ENCODE assay signal across 8 cellular contexts in genomic region chr21:32569261-32570230, GRCh38. TPM values are rescaled to one million over a fixed set of nuclear protein-coding genes. Genes with fewer than 3 reads are reported as not detected.
DNase-seq lines count a peak whose midpoint lies in the region; ATAC-seq, FAIRE-seq and TF ChIP-seq lines count a peak whose summit lies in the region.

No MANE protein-coding gene starts in this region.

- CTCF ChIA-PET in endothelial cell of umbilical vein (lab: Charles Lee), result interaction anchor here (0.6 to 5.7 kb wide), 35 partner anchors 9 to 198 kb away, joined by 3 to 70 read pairs (median 4); partner anchors contain the start of gene URB1

- TF ChIP-seq POLR2A in endothelial cell of umbilical vein (IDR thresholded peaks at IDR 0.05; ENCODE audit: low read depth, low read length), result peak; percentile 66

- peaks cover 12% of the 10 kb centered on the region for H3K27me3 Mint-ChIP-seq in CD4-positive, CD25-positive, alpha-beta regulatory T cell

- FAIRE-seq in endothelial cell of umbilical vein (lab: Jason Lieb, UNC), result peak; percentile 75

- peaks cover 11% of the 10 kb centered on the region for H3K4me1 ChIP-seq in CD4-positive, CD25-positive, alpha-beta regulatory T cell (ENCODE audit: control insufficient read depth, insufficient read depth, low read length, poor library complexity, severe bottlenecking)
- H3K4me1 ChIP-seq in endothelial cell of umbilical vein (ENCODE audit: control insufficient read depth, extremely low read depth, insufficient read depth, low read length) (peaks cover 11% of the 10 kb centered on the region), mesodermal cell (ENCODE audit: control insufficient read depth, insufficient read depth, low read length, poor library complexity, severe bottlenecking) (no peaks in the 10 kb centered on the region)

- H3K4me1 Mint-ChIP-seq in CD4-positive, CD25-positive, alpha-beta regulatory T cell, result peaks cover 5 to 20% (median 7%) of the 10 kb centered on the region in 4 donors

- H3K9me1 ChIP-seq in endothelial cell of umbilical vein (replicated peaks; ENCODE audit: control insufficient read depth, extremely low read depth, insufficient read depth, low read length), result no peaks in the 10 kb centered on the region

- peak; percentile 85 to 93 for ATAC-seq in CD4-positive, CD25-positive, alpha-beta regulatory T cell (ENCODE audit: low read depth in 2 of 2)
- ATAC-seq in GM19455 (IDR thresholded peaks at IDR 0.05; ENCODE audit: unreplicated experiment), result peak; percentile 70

- peak overlapping the region; percentile 86 to 95 (median 91) for H3K4me3 Mint-ChIP-seq in CD4-positive, CD25-positive, alpha-beta regulatory T cell

- peak overlapping the region; percentile 70 for H3K4me2 ChIP-seq in endothelial cell of umbilical vein (ENCODE audit: insufficient read depth, low read length)

- H3K9me3 ChIP-seq in CD4-positive, CD25-positive, alpha-beta regulatory T cell (ENCODE audit: control insufficient read depth in 2 of 2, low read length in 2 of 2), result peaks cover 3 to 8% of the 10 kb centered on the region in 2 experiments
- H3K9me3 ChIP-seq in endothelial cell of umbilical vein (replicated peaks; ENCODE audit: control insufficient read depth, insufficient read depth, low read length) (peaks cover 2% of the 10 kb centered on the region), mesodermal cell (ENCODE audit: control insufficient read depth, low read length) (no peaks in the 10 kb centered on the region)

- peak overlapping the region; percentile 44 for H3K27ac ChIP-seq in CD4-positive, CD25-positive, alpha-beta regulatory T cell (ENCODE audit: insufficient read depth, low read length, poor library complexity, severe bottlenecking)
- peak overlapping the region; percentile 79 for H3K27ac ChIP-seq in endothelial cell of umbilical vein (ENCODE audit: insufficient read depth, low read depth, low read length)
- H3K27ac ChIP-seq in mesodermal cell (ENCODE audit: low read depth, low read length, severe bottlenecking), result no peak overlapping the region

- peaks cover 4% of the 10 kb centered on the region for H3K36me3 Mint-ChIP-seq in CD4-positive, CD25-positive, alpha-beta regulatory T cell

- intact Hi-C loops in endothelial cell of umbilical vein (cut with micrococcal nuclease), result loop anchor here (1.0 to 5.0 kb wide), 8 partner anchors 25 to 227 kb away; no protein-coding TSS in a partner anchor

- H3K4me3 ChIP-seq in CD4-positive, CD25-positive, alpha-beta regulatory T cell (ENCODE audit: low read depth, low read length), result peak overlapping the region; percentile 68
- H3K4me3 ChIP-seq in endothelial cell of umbilical vein (replicated peaks in 1 of 3; ENCODE audit: insufficient read depth in 1 of 3, low read depth in 1 of 3, low read length in 3 of 3), result peak overlapping the region; percentile 38 to 71 (median 62)
- H3K4me3 ChIP-seq in mesodermal cell (ENCODE audit: extremely low read depth, insufficient read depth, low read length, poor library complexity, severe bottlenecking), result peak overlapping the region; percentile 45

- POLR2A ChIA-PET in endothelial cell of umbilical vein (lab: Charles Lee), result interaction anchor here (0.6 to 1.3 kb wide), 2 partner anchors 31 to 48 kb away, joined by 3 to 8 read pairs; no protein-coding TSS in a partner anchor

- 8 to 9% methylated on average over 56 to 58 of the region's 61 CpGs for WGBS in mesodermal cell (ENCODE audit: insufficient coverage in 2 of 2), 2 experiments

- peaks cover 4% of the 10 kb centered on the region for H3K27me3 ChIP-seq in CD4-positive, CD25-positive, alpha-beta regulatory T cell (ENCODE audit: control insufficient read depth, insufficient read depth, low read length)
- H3K27me3 ChIP-seq in endothelial cell of umbilical vein (ENCODE audit: control insufficient read depth in 2 of 2, insufficient read depth in 2 of 2, low read length in 2 of 2), result no peaks in the 10 kb centered on the region

- peak; percentile 61 to 88 (median 77) for DNase-seq in CD4-positive, CD25-positive, alpha-beta regulatory T cell
- DNase-seq in HT1080 (ENCODE audit: low read depth) (peak; percentile 72), NOMO-1 treated with DMSO at 0.1 percent for 48 hours (lab: John Stamatoyannopoulos, UW; ENCODE audit: unreplicated experiment) (peak; percentile 83), endothelial cell of umbilical vein (ENCODE audit: low read depth, low spot score) (peak; percentile 87)
- DNase-seq in activated CD8-positive, alpha-beta memory T cell treated with anti-CD3 and anti-CD28 coated beads, Interleukin-2, amount 50 U/mL, for 24 hours (ENCODE audit: extremely low read depth), result peak; percentile 55
- peak; percentile 63 for DNase-seq in stimulated activated CD8-positive, alpha-beta memory T cell treated with anti-CD3 and anti-CD28 coated beads, Interleukin-12 subunit alpha, Interleukin-12 subunit beta, amount 100 ng/mL, for 4 hours (ENCODE audit: low read depth)

- peak; percentile 85 to 90 for TF ChIP-seq CTCF in endothelial cell of umbilical vein (IDR thresholded peaks at IDR 0.05; ENCODE audit: extremely low read depth in 1 of 2, insufficient read depth in 1 of 2, low read depth in 1 of 2, low read length in 2 of 2)

- H3K9ac ChIP-seq in endothelial cell of umbilical vein (replicated peaks; ENCODE audit: extremely low read depth, insufficient read depth, low read length), result peak overlapping the region; percentile 75

- H2AFZ ChIP-seq in endothelial cell of umbilical vein (ENCODE audit: low read depth, low read length), result peak overlapping the region; percentile 96

- H4K20me1 ChIP-seq in endothelial cell of umbilical vein (replicated peaks; ENCODE audit: control insufficient read depth, extremely low read depth, insufficient read depth, low read length), result no peaks in the 10 kb centered on the region

- BruUV-seq in endothelial cell of umbilical vein (replicated peaks; lab: Mats Ljungman, UMichigan), result TSS peak; percentile 72

- H3K36me3 ChIP-seq in CD4-positive, CD25-positive, alpha-beta regulatory T cell (ENCODE audit: control insufficient read depth, insufficient read depth, low read length), result no peaks in the 10 kb centered on the region
- H3K36me3 ChIP-seq in endothelial cell of umbilical vein (ENCODE audit: control insufficient read depth in 2 of 2, extremely low read depth in 1 of 2, insufficient read depth in 2 of 2, low read length in 2 of 2) (no peaks in the 10 kb centered on the region), mesodermal cell (ENCODE audit: control insufficient read depth, insufficient read depth, low read length) (no peaks in the 10 kb centered on the region)

- no peaks in the 10 kb centered on the region for H3K79me2 ChIP-seq in endothelial cell of umbilical vein (ENCODE audit: control insufficient read depth, insufficient read depth, low read length)

- H3K9me3 Mint-ChIP-seq in CD4-positive, CD25-positive, alpha-beta regulatory T cell, result peaks cover 0 to 9% (median 4%) of the 10 kb centered on the region in 7 donors

- dilution Hi-C loops in endothelial cell of umbilical vein (cut with MboI; ENCODE audit: extremely low pct_ligation_motif_present, low sequenced_read_pairs), result no loop called here

- peak overlapping the region; percentile 30 to 95 (median 77) for H3K27ac Mint-ChIP-seq in CD4-positive, CD25-positive, alpha-beta regulatory T cell

TF ChIP-seq in endothelial cell of umbilical vein, 7 proteins besides CTCF, POLR2A, EP300 and RAD21 (continues in another document):
- TF ChIP-seq FOS (IDR thresholded peaks at IDR 0.05; ENCODE audit: borderline replicate concordance, insufficient read depth, low read length) (no peak), MYC (IDR thresholded peaks at IDR 0.05; ENCODE audit: low read depth, low read length) (no peak), POLR2AphosphoS5 (IDR thresholded peaks at IDR 0.05; ENCODE audit: insufficient read depth, low read depth, low read length) (no peak), JUN (IDR thresholded peaks at IDR 0.05; ENCODE audit: borderline replicate concordance, insufficient read depth, insufficient read length, low read depth) (no peak), GATA2 (IDR thresholded peaks at IDR 0.05; ENCODE audit: insufficient read depth, insufficient read length, low read depth, low read length) (no peak), EZH2 (IDR thresholded peaks at IDR 0.05; ENCODE audit: borderline replicate concordance, low read depth, low read length, severe bottlenecking) (no peak)

RNA-seq across cellular contexts. Expression of gene TCP10L, which starts 15.8 kb away (rescaled TPM):
- 0.37 TPM for total RNA-seq in CD4-positive, CD25-positive, alpha-beta regulatory T cell
- polyA plus RNA-seq in CD4-positive, CD25-positive, alpha-beta regulatory T cell, result 1 to 10 TPM in 1 of 4 donors, under 1 TPM in 3; 0.27 to 1.1 (median 0.46) TPM
- total RNA-seq in HT1080 (2014; rRNA removed; shearing (Covaris generic)), result 0.16 and 0.40 TPM in 2 replicates
- polyA plus RNA-seq in HT1080 (2015; cell fraction: cytosol; rRNA removed), result not detected in 2 replicates
- 0.08 and 0.25 TPM in 2 replicates for polyA plus RNA-seq in HT1080 (2015; cell fraction: nucleus; rRNA removed)
- total RNA-seq in endothelial cell of umbilical vein, result not detected in 2 replicates
- polyA plus RNA-seq in endothelial cell of umbilical vein, result 0.06 and 0.07 TPM in 2 replicates
- polyA plus RNA-seq in endothelial cell of umbilical vein (2011; cell fraction: cytosol; rRNA removed), result 0.21 and 0.22 TPM in 2 replicates
- polyA plus RNA-seq in endothelial cell of umbilical vein (2011; cell fraction: nucleus; rRNA removed), result 0.34 and 0.49 TPM in 2 replicates
- 0.52 and 0.54 TPM in 2 replicates for polyA plus RNA-seq in endothelial cell of umbilical vein (2012)
- polyA minus RNA-seq in endothelial cell of umbilical vein, result 0.23 and 0.29 TPM in 2 replicates
- polyA minus RNA-seq in endothelial cell of umbilical vein (2011; cell fraction: cytosol; rRNA and poly(A)+ RNA removed), result 1.3 TPM
- not detected in 2 replicates for polyA minus RNA-seq in endothelial cell of umbilical vein (2011; cell fraction: nucleus; rRNA and poly(A)+ RNA removed)
- 0.85 TPM for polyA plus RNA-seq in mesodermal cell (2013, experiment 1 of 2)
- polyA plus RNA-seq in mesodermal cell (2013, experiment 2 of 2), result 1.2 TPM

RNA-seq across cellular contexts. Expression of gene CFAP298, which starts 42.6 kb away (rescaled TPM):
- total RNA-seq in CD4-positive, CD25-positive, alpha-beta regulatory T cell, result 21.8 TPM
- polyA plus RNA-seq in CD4-positive, CD25-positive, alpha-beta regulatory T cell, result 10 to 100 TPM; 49.1 to 62.1 (median 57.4) TPM
- 91.8 and 108 TPM in 2 replicates for total RNA-seq in HT1080 (2014; rRNA removed; shearing (Covaris generic))
- polyA plus RNA-seq in HT1080 (2015; cell fraction: cytosol; rRNA removed), result 85.0 and 86.2 TPM in 2 replicates
- 63.8 and 75.4 TPM in 2 replicates for polyA plus RNA-seq in HT1080 (2015; cell fraction: nucleus; rRNA removed)
- 36.0 and 44.1 TPM in 2 replicates for total RNA-seq in endothelial cell of umbilical vein
- 15.8 and 17.6 TPM in 2 replicates for polyA plus RNA-seq in endothelial cell of umbilical vein
- polyA plus RNA-seq in endothelial cell of umbilical vein (2011; cell fraction: cytosol; rRNA removed), result 20.4 and 22.2 TPM in 2 replicates
- polyA plus RNA-seq in endothelial cell of umbilical vein (2011; cell fraction: nucleus; rRNA removed), result 32.8 and 45.2 TPM in 2 replicates
- polyA plus RNA-seq in endothelial cell of umbilical vein (2012), result 42.4 and 47.6 TPM in 2 replicates
- polyA minus RNA-seq in endothelial cell of umbilical vein, result 4.0 and 6.3 TPM in 2 replicates
- polyA minus RNA-seq in endothelial cell of umbilical vein (2011; cell fraction: cytosol; rRNA and poly(A)+ RNA removed), result 22.3 TPM
- 10.5 and 10.9 TPM in 2 replicates for polyA minus RNA-seq in endothelial cell of umbilical vein (2011; cell fraction: nucleus; rRNA and poly(A)+ RNA removed)
- polyA plus RNA-seq in mesodermal cell (2013, experiment 1 of 2), result 46.4 TPM
- 50.3 TPM for polyA plus RNA-seq in mesodermal cell (2013, experiment 2 of 2)
